In genomic region chr10:43390791-43391190, GRCh38 we compare ENCODE assay signal across 8 cellular contexts. TPM values are rescaled to one million over a fixed set of nuclear protein-coding genes. Genes with fewer than 3 reads are reported as not detected.
DNase-seq lines count a peak whose midpoint lies in the region; ATAC-seq and TF ChIP-seq lines count a peak whose summit lies in the region.

No MANE protein-coding gene starts in this region.

- H3K27ac Mint-ChIP-seq in activated naive CD4-positive, alpha-beta T cell treated with anti-CD3 and anti-CD28 coated beads for 36 hours, result peak overlapping the region; percentile 86
- H3K27ac Mint-ChIP-seq in activated T-cell treated with anti-CD3 and anti-CD28 coated beads, Interleukin-2, amount 50 U/mL, for 72 hours, result peak overlapping the region; percentile 89

- H3K4me1 Mint-ChIP-seq in activated naive CD4-positive, alpha-beta T cell treated with anti-CD3 and anti-CD28 coated beads for 36 hours (ENCODE audit: low read depth), result peaks cover 81% of the 10 kb centered on the region
- peaks cover 91% of the 10 kb centered on the region for H3K4me1 Mint-ChIP-seq in activated T-cell treated with anti-CD3 and anti-CD28 coated beads, Interleukin-2, amount 50 U/mL, for 72 hours (ENCODE audit: low read depth)

- no peak overlapping the region for H3K4me3 Mint-ChIP-seq in activated naive CD4-positive, alpha-beta T cell treated with anti-CD3 and anti-CD28 coated beads for 36 hours
- peak overlapping the region in 1 of 2 donors; percentile 50 for H3K4me3 Mint-ChIP-seq in activated T-cell treated with anti-CD3 and anti-CD28 coated beads, Interleukin-2, amount 50 U/mL, for 72 hours

- no peak for ATAC-seq in activated T-cell treated with anti-CD3 and anti-CD28 coated beads, Interleukin-2, amount 50 U/mL, for 72 hours (replicated peaks in 1 of 2)
- ATAC-seq in Right ventricle myocardium superior (ENCODE audit: poor library complexity), result peak; percentile 75
- no peak for ATAC-seq in GM18909 (IDR thresholded peaks at IDR 0.05; ENCODE audit: poor library complexity, unreplicated experiment)

- peak; percentile 21 for DNase-seq in activated naive CD4-positive, alpha-beta T cell treated with anti-CD3 and anti-CD28 coated beads for 36 hours
- no peak for DNase-seq in activated naive CD4-positive, alpha-beta T cell treated with anti-CD3 and anti-CD28 coated beads, Interleukin-2, amount 50 U/mL, for 16 hours
- no peak for DNase-seq in activated T-cell treated with anti-CD3 and anti-CD28 coated beads, Interleukin-2, amount 50 U/mL, for 72 hours
- DNase-seq in Right ventricle myocardium superior (no peak), retinal pigment epithelial cell (ENCODE audit: low read depth) (no peak), NCI-H2029 treated with DMSO at 0.1 percent for 48 hours (lab: John Stamatoyannopoulos, UW) (no peak), glomerular visceral epithelial cell (ENCODE audit: extremely low spot score) (no peak)

- no peaks in the 10 kb centered on the region for H3K9me3 Mint-ChIP-seq in activated naive CD4-positive, alpha-beta T cell treated with anti-CD3 and anti-CD28 coated beads for 36 hours
- H3K9me3 Mint-ChIP-seq in activated T-cell treated with anti-CD3 and anti-CD28 coated beads, Interleukin-2, amount 50 U/mL, for 72 hours, result no peaks in the 10 kb centered on the region

- CTCF ChIA-PET in activated naive CD4-positive, alpha-beta T cell treated with anti-CD3 and anti-CD28 coated beads for 36 hours (lab: Charles Lee), result interaction anchor here (0.5 to 1.1 kb wide), 3 partner anchors 15 to 66 kb away, joined by 3 read pairs; no protein-coding TSS in a partner anchor

- TF ChIP-seq CTCF in retinal pigment epithelial cell (conservative IDR thresholded peaks at IDR 0.05; ENCODE audit: low read depth, low read length), result peak; percentile 81

- no peak overlapping the region for H3K4me3 ChIP-seq in retinal pigment epithelial cell (ENCODE audit: low read length)

- intact Hi-C loops in activated naive CD4-positive, alpha-beta T cell treated with anti-CD3 and anti-CD28 coated beads for 36 hours (cut with micrococcal nuclease), result no loop called here
- intact Hi-C loops in Right ventricle myocardium superior (cut with DNase I), result no loop called here

- H3K27me3 Mint-ChIP-seq in activated naive CD4-positive, alpha-beta T cell treated with anti-CD3 and anti-CD28 coated beads for 36 hours (ENCODE audit: low read depth), result no peaks in the 10 kb centered on the region
- H3K27me3 Mint-ChIP-seq in activated T-cell treated with anti-CD3 and anti-CD28 coated beads, Interleukin-2, amount 50 U/mL, for 72 hours (ENCODE audit: low read depth), result no peaks in the 10 kb centered on the region

- peaks cover 85% of the 10 kb centered on the region for H3K36me3 Mint-ChIP-seq in activated naive CD4-positive, alpha-beta T cell treated with anti-CD3 and anti-CD28 coated beads for 36 hours (ENCODE audit: low read depth)
- peaks cover 35 to 63% of the 10 kb centered on the region in 2 donors for H3K36me3 Mint-ChIP-seq in activated T-cell treated with anti-CD3 and anti-CD28 coated beads, Interleukin-2, amount 50 U/mL, for 72 hours (ENCODE audit: insufficient read depth in 2 of 2)

RNA-seq across cellular contexts. Expression of gene HNRNPF, which starts 18.2 kb away (rescaled TPM):
- 100 to 1,000 TPM; 379 to 383 TPM for total RNA-seq in activated naive CD4-positive, alpha-beta T cell treated with anti-CD3 and anti-CD28 coated beads for 36 hours
- 100 to 1,000 TPM; 412 to 475 TPM for total RNA-seq in activated T-cell treated with anti-CD3 and anti-CD28 coated beads, Interleukin-2, amount 50 U/mL, for 72 hours
- 77.5 TPM for total RNA-seq in Right ventricle myocardium superior

RNA-seq across cellular contexts. Expression of gene FXYD4, which starts 19.4 kb away (rescaled TPM):
- not detected for total RNA-seq in activated naive CD4-positive, alpha-beta T cell treated with anti-CD3 and anti-CD28 coated beads for 36 hours
- total RNA-seq in activated T-cell treated with anti-CD3 and anti-CD28 coated beads, Interleukin-2, amount 50 U/mL, for 72 hours, result not detected
- not detected for total RNA-seq in Right ventricle myocardium superior

RNA-seq across cellular contexts. Expression of gene ZNF487, which starts 46.1 kb away (rescaled TPM):
- 1 to 10 TPM; 2.3 to 2.7 TPM for total RNA-seq in activated naive CD4-positive, alpha-beta T cell treated with anti-CD3 and anti-CD28 coated beads for 36 hours
- total RNA-seq in activated T-cell treated with anti-CD3 and anti-CD28 coated beads, Interleukin-2, amount 50 U/mL, for 72 hours, result 1 to 10 TPM; 2.9 to 3.6 TPM
- total RNA-seq in Right ventricle myocardium superior, result 2.0 TPM
